12 cellular contexts compared by ENCODE assay signal in the genomic region with DNA sequence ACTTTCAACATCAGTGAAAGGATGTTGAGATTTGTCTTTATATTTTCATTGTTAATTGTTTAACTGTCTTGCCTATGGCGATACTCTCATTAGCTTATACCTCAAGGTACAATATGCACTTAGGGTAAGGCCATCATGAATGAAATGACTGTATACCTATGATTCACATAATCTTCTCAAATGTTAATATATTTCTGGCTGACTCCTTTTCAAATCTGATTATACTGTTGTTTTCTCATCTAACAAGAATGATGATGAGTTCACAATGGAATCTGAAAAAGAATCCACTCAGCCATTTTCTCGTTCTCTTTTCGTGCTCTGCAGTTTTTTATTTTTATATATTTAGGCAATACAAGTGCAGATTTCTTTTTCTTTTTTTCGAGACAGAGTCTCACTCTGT.
DNase-seq lines count a peak whose midpoint lies in the region; ATAC-seq and TF ChIP-seq lines count a peak whose summit lies in the region.
"Had no signal": no experiment of that assay in that cellular context is flagged by ENCODE, and none has a peak within 500 bp of the region (broad histone marks: within the 10 kb centered on the region; RNA-seq: fewer than 3 reads in every experiment).

No MANE protein-coding gene starts in this region.

- H3K4me3 Mint-ChIP-seq in chondrocyte (ENCODE audit: unreplicated experiment), result no peak overlapping the region
- H3K4me3 Mint-ChIP-seq in naive thymus-derived CD8-positive, alpha-beta T cell, result no peak overlapping the region
- H3K4me3 Mint-ChIP-seq: activated T-helper 1 cell treated with anti-CD3 and anti-CD28 coated beads, Interleukin-12 subunit alpha, Interleukin-12 subunit beta, Interleukin-2, Interleukin-4 antibody, amounts not matched to agents 30 ng/mL and 10 ng/mL and 1 ng/mL, durations not matched to agents 14 hours and 24 hours and 36 hours; CD8-positive, alpha-beta T cell had no signal

- intact Hi-C loops in PC-3 (cut with micrococcal nuclease) (no loop called here), ovary (cut with DNase I) (no loop called here)

- H3K9ac ChIP-seq in PC-3 (ENCODE audit: low read length), result no peak overlapping the region

- H3K9me3 Mint-ChIP-seq in chondrocyte (ENCODE audit: low read depth), result peaks cover under 1% of the 10 kb centered on the region
- no peaks in the 10 kb centered on the region for H3K9me3 Mint-ChIP-seq in naive thymus-derived CD8-positive, alpha-beta T cell
- H3K9me3 Mint-ChIP-seq: activated T-helper 1 cell treated with anti-CD3 and anti-CD28 coated beads, Interleukin-12 subunit alpha, Interleukin-12 subunit beta, Interleukin-2, Interleukin-4 antibody, amounts not matched to agents 30 ng/mL and 10 ng/mL and 1 ng/mL, durations not matched to agents 14 hours and 24 hours and 36 hours had no signal

- H3K9me3 ChIP-seq in PC-3 (ENCODE audit: low read length) (no peaks in the 10 kb centered on the region), osteoblast (ENCODE audit: low read depth, low read length) (no peaks in the 10 kb centered on the region), ovary (no peaks in the 10 kb centered on the region)
- H3K9me3 ChIP-seq: neutrophil, sigmoid colon had no signal

- ATAC-seq in PC-3, result peak; percentile 59; the same call in 1 of the 2 replicates
- no peak for ATAC-seq in naive thymus-derived CD8-positive, alpha-beta T cell

- no peak overlapping the region for H3K4me2 ChIP-seq in PC-3 (ENCODE audit: low read length)
- H3K4me2 ChIP-seq in osteoblast (ENCODE audit: insufficient read depth, low read length), result peak overlapping the region; percentile 57

- H2AFZ ChIP-seq in PC-3 (ENCODE audit: low read length), result 0 out of 2 replicates have a peak overlapping the region, but pooled peaks have one; percentile 28
- H2AFZ ChIP-seq in osteoblast (ENCODE audit: low read length), result no peak overlapping the region

- TF ChIP-seq POLR2A in ovary (IDR thresholded peaks at IDR 0.05), result no peak

- no peaks in the 10 kb centered on the region for H3F3A ChIP-seq in PC-3 (ENCODE audit: low read length, unreplicated experiment)

- H3K9me2 ChIP-seq in PC-3 (replicated peaks; ENCODE audit: low read length), result no peaks in the 10 kb centered on the region

- H3K36me3 ChIP-seq in PC-3 (ENCODE audit: low read depth, low read length) (no peaks in the 10 kb centered on the region; the same call in 1 of the 2 replicates), osteoblast (ENCODE audit: insufficient read depth, low read length) (no peaks in the 10 kb centered on the region), ovary (no peaks in the 10 kb centered on the region)
- H3K36me3 ChIP-seq: heart left ventricle, neutrophil, sigmoid colon had no signal

- no peaks in the 10 kb centered on the region for H4K20me1 ChIP-seq in PC-3 (ENCODE audit: low read length)
- H4K20me1 ChIP-seq in osteoblast (ENCODE audit: insufficient read depth, low read length), result no peaks in the 10 kb centered on the region

- H3K36me3 Mint-ChIP-seq in chondrocyte (ENCODE audit: low read depth), result no peaks in the 10 kb centered on the region
- no peaks in the 10 kb centered on the region for H3K36me3 Mint-ChIP-seq in naive thymus-derived CD8-positive, alpha-beta T cell
- H3K36me3 Mint-ChIP-seq: CD8-positive, alpha-beta T cell had no signal

- CTCF ChIA-PET in PC-3 (lab: Charles Lee), result interaction anchor here (1.0 kb wide), 1 partner anchor 9 kb away, joined by 3 read pairs; no protein-coding TSS in a partner anchor

- no peak for TF ChIP-seq CTCF in PC-3 (conservative IDR thresholded peaks at IDR 0.05; ENCODE audit: low read depth, low read length)
- TF ChIP-seq CTCF in chondrocyte (IDR thresholded peaks at IDR 0.05), result no peak
- no peak for TF ChIP-seq CTCF in osteoblast (IDR thresholded peaks at IDR 0.05; ENCODE audit: extremely low read depth, low read depth, low read length)
- no peak for TF ChIP-seq CTCF in ovary (IDR thresholded peaks at IDR 0.05)

- H3K27ac Mint-ChIP-seq in chondrocyte (ENCODE audit: unreplicated experiment), result peak overlapping the region; percentile 96
- H3K27ac Mint-ChIP-seq in naive thymus-derived CD8-positive, alpha-beta T cell, result no peak overlapping the region
- H3K27ac Mint-ChIP-seq: activated T-helper 1 cell treated with anti-CD3 and anti-CD28 coated beads, Interleukin-12 subunit alpha, Interleukin-12 subunit beta, Interleukin-2, Interleukin-4 antibody, amounts not matched to agents 30 ng/mL and 10 ng/mL and 1 ng/mL, durations not matched to agents 14 hours and 24 hours and 36 hours; CD8-positive, alpha-beta T cell had no signal

- peak; percentile 93 for DNase-seq in ELR (ENCODE audit: low read depth)
- peak; percentile 56 for DNase-seq in PC-3
- DNase-seq in chondrocyte (ENCODE audit: low spot score), result no peak
- peak; percentile 93 for DNase-seq in osteoblast (ENCODE audit: insufficient read length, low spot score, missing footprints)
- no peak for DNase-seq in ovary
- no peak for DNase-seq in Ammon's horn (ENCODE audit: low spot score)
- DNase-seq in naive thymus-derived CD8-positive, alpha-beta T cell, result no peak
- DNase-seq: sigmoid colon had no signal

- peaks cover 38% of the 10 kb centered on the region for H3K4me1 Mint-ChIP-seq in chondrocyte (ENCODE audit: low read depth)
- no peaks in the 10 kb centered on the region for H3K4me1 Mint-ChIP-seq in naive thymus-derived CD8-positive, alpha-beta T cell

- BruUV-seq in PC-3 (replicated peaks; lab: Mats Ljungman, UMichigan), result no TSS peak

- H3K27ac ChIP-seq in PC-3 (ENCODE audit: low read length) (peak overlapping the region; percentile 12; the same call in 1 of the 2 replicates), osteoblast (ENCODE audit: low read depth, low read length) (peak overlapping the region; percentile 60), ovary (no peak overlapping the region)
- H3K27ac ChIP-seq: neutrophil had no signal

- POLR2A ChIA-PET in PC-3 (lab: Charles Lee; ENCODE audit: unreplicated experiment), result interaction anchor here (0.7 kb wide), 1 partner anchor 1033 kb away, joined by 4 read pairs; no protein-coding TSS in a partner anchor
- POLR2A ChIA-PET in naive thymus-derived CD8-positive, alpha-beta T cell (lab: Charles Lee), result interaction anchor here (1.1 kb wide), 1 partner anchor 985 kb away, joined by 5 read pairs; no protein-coding TSS in a partner anchor

- no peak for TF ChIP-seq EP300 in ovary (IDR thresholded peaks at IDR 0.05)

- H3K4me1 ChIP-seq in PC-3 (ENCODE audit: insufficient read depth, low read length) (peaks cover 11% of the 10 kb centered on the region; the same call in 1 of the 2 replicates), osteoblast (ENCODE audit: insufficient read depth, low read length) (peaks cover 21% of the 10 kb centered on the region), ovary (ENCODE audit: insufficient read depth) (no peaks in the 10 kb centered on the region)

- H3K27me3 Mint-ChIP-seq in chondrocyte (ENCODE audit: low read depth), result no peaks in the 10 kb centered on the region
- H3K27me3 Mint-ChIP-seq in naive thymus-derived CD8-positive, alpha-beta T cell, result peaks cover 0 to 4% (median 0%) of the 10 kb centered on the region in 5 donors

- H3K79me2 ChIP-seq in PC-3 (ENCODE audit: low read length) (no peaks in the 10 kb centered on the region), osteoblast (ENCODE audit: insufficient read depth, low read length) (no peaks in the 10 kb centered on the region)

- H3K27me3 ChIP-seq in PC-3 (ENCODE audit: low read length), result no peaks in the 10 kb centered on the region
- no peaks in the 10 kb centered on the region for H3K27me3 ChIP-seq in osteoblast (ENCODE audit: insufficient read depth, low read length)
- no peaks in the 10 kb centered on the region for H3K27me3 ChIP-seq in ovary
- H3K27me3 ChIP-seq: heart left ventricle, neutrophil, sigmoid colon had no signal

- H3K4me3 ChIP-seq in PC-3 (ENCODE audit: low read length), result no peak overlapping the region
- H3K4me3 ChIP-seq in osteoblast (ENCODE audit: insufficient read depth, low read length), result no peak overlapping the region
- H3K4me3 ChIP-seq in ovary, result no peak overlapping the region
- H3K4me3 ChIP-seq: heart left ventricle, sigmoid colon had no signal

- WGBS in ovary, 3 donors, result 60 to 68% (median 64%) methylated on average over 4 of the region's 4 CpGs

Comparison
In these comparisons a context has a peak if more than half of its experiments do, and no peak if none do; other contexts are left out.
1. DNase-seq: peak in ELR (single experiment), PC-3 (single experiment) and osteoblast (single experiment); none in chondrocyte (single experiment), ovary (0 of 5), Ammon's horn (single experiment) and naive thymus-derived CD8-positive, alpha-beta T cell (0 of 10).
2. H3K27ac ChIP-seq: peak in PC-3 (single experiment) and osteoblast (single experiment); none in ovary (0 of 2).